ENCODE assay signal across 8 cellular contexts in genomic region chr16:258091-258490, GRCh38. TPM values are rescaled to one million over a fixed set of nuclear protein-coding genes. Genes with fewer than 3 reads are reported as not detected.
"Had no signal": no experiment of that assay in that cellular context is flagged by ENCODE, and none has a peak within 500 bp of the region (broad histone marks: within the 10 kb centered on the region; RNA-seq: fewer than 3 reads in every experiment).

No MANE protein-coding gene starts in this region.

RNA-seq across cellular contexts. Expression of gene RGS11, which starts 17.7 kb away (rescaled TPM):
- total RNA-seq: naive thymus-derived CD8-positive, alpha-beta T cell; natural killer cell treated with Interleukin-12 subunit alpha and Interleukin-12 subunit beta and Interleukin-15 and Interleukin-18, amount 100 ng/mL, for 72 hours had no signal
- polyA plus RNA-seq: naive thymus-derived CD8-positive, alpha-beta T cell had no signal

RNA-seq across cellular contexts. Expression of gene ARHGDIG, which starts 22.3 kb away (rescaled TPM):
- total RNA-seq: natural killer cell treated with Interleukin-12 subunit alpha and Interleukin-12 subunit beta and Interleukin-15 and Interleukin-18, amount 100 ng/mL, for 72 hours; osteoblast; renal cortical epithelial cell; right lobe of liver; spleen had no signal
- polyA plus RNA-seq: naive thymus-derived CD8-positive, alpha-beta T cell had no signal

RNA-seq across cellular contexts. Expression of gene PDIA2, which starts 24.9 kb away (rescaled TPM):
- total RNA-seq: natural killer cell; natural killer cell treated with Interleukin-12 subunit alpha and Interleukin-12 subunit beta and Interleukin-15 and Interleukin-18, amount 100 ng/mL, for 72 hours; osteoblast; osteocyte; renal cortical epithelial cell; right lobe of liver had no signal
- polyA plus RNA-seq: naive thymus-derived CD8-positive, alpha-beta T cell had no signal
